ENCODE assay signal across 11 cellular contexts in the genomic region with DNA sequence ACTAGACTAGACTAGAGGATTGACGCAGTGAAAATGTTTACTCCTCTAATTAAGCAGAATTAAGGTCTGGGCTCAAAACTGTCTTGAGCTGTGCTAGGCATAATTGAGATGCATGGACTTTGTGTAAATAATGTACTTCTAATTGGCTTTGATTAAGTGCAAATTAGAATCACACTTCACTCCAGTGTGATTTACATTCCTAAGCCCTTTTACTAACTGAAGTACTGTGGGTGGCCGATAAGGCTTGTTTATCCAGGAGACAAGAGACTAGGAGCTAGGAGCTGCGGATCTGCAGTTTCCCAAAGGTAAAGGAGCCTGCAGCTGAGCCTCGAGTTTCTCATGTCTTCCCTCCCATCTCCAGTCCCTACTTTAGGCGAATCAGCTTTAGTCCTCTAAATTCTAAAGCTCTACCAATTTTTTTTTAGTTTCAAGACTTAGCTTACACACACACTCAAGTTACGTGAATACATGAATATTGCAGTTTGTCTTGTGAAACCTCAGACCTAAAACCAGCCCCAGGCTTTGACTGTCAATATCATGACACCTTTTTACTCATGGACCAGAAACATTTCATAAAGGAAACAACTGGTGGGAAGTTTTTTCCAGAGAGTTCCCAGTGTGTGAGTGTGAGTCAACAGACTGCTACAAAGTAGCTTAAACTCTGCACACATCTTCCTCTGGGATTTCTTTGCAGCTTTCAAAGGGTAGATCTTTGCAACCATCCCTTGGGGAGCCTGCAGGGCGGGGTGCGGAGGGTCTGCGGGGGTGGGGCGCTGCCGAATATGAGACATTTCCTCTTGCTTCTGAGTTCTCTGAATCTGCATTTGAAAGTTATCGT.
DNase-seq lines count a peak whose midpoint lies in the region; ATAC-seq and TF ChIP-seq lines count a peak whose summit lies in the region.
"Had no signal": no experiment of that assay in that cellular context is flagged by ENCODE, and none has a peak within 500 bp of the region (broad histone marks: within the 10 kb centered on the region; RNA-seq: fewer than 3 reads in every experiment).

No MANE protein-coding gene starts in this region.

- no peak overlapping the region for H3K27ac ChIP-seq in right atrium auricular region

- H3K27ac Mint-ChIP-seq in activated T-helper 17 cell treated with anti-CD3 and anti-CD28 coated beads, Interleukin-2, amount 50 U/mL, for 72 hours, result no peak overlapping the region

- H3K9me3 ChIP-seq in right atrium auricular region, result no peaks in the 10 kb centered on the region

- H3K36me3 ChIP-seq in right atrium auricular region, result no peaks in the 10 kb centered on the region
- H3K36me3 ChIP-seq: WERI-Rb-1 had no signal

- no peaks in the 10 kb centered on the region for H3K4me1 Mint-ChIP-seq in activated T-helper 17 cell treated with anti-CD3 and anti-CD28 coated beads, Interleukin-2, amount 50 U/mL, for 72 hours

- DNase-seq in Right ventricle myocardium superior (peak; percentile 48), right atrium auricular region (ENCODE audit: low spot score) (no peak), hepatic stellate cell (ENCODE audit: low spot score) (peak; percentile 73), stromal cell of bone marrow (ENCODE audit: low read depth) (peak; percentile 92), C1 segment of cervical spinal cord (lab: John Stamatoyannopoulos, UW) (no peak)
- DNase-seq: midbrain, NCI-H1105 treated with DMSO at 0.1 percent for 48 hours, WERI-Rb-1 had no signal

- intact Hi-C loops in Right ventricle myocardium superior (cut with DNase I), result no loop called here

- no peak for TF ChIP-seq CTCF in right atrium auricular region (IDR thresholded peaks at IDR 0.05)

- no peaks in the 10 kb centered on the region for H3K9me3 Mint-ChIP-seq in activated T-helper 17 cell treated with anti-CD3 and anti-CD28 coated beads, Interleukin-2, amount 50 U/mL, for 72 hours

- no peaks in the 10 kb centered on the region for H3K27me3 Mint-ChIP-seq in activated T-helper 17 cell treated with anti-CD3 and anti-CD28 coated beads, Interleukin-2, amount 50 U/mL, for 72 hours

- peak; percentile 53 for ATAC-seq in Right ventricle myocardium superior (ENCODE audit: poor library complexity)
- ATAC-seq in activated T-helper 17 cell treated with anti-CD3 and anti-CD28 coated beads, Interleukin-2, amount 50 U/mL, for 72 hours (replicated peaks), result peak; percentile 69
- no peak for ATAC-seq in GM19395 (IDR thresholded peaks at IDR 0.05; ENCODE audit: unreplicated experiment)
- ATAC-seq in HG03159 (IDR thresholded peaks at IDR 0.05; ENCODE audit: unreplicated experiment), result no peak

- H3K27me3 ChIP-seq in right atrium auricular region, result no peaks in the 10 kb centered on the region

- no peak overlapping the region for H3K4me3 Mint-ChIP-seq in activated T-helper 17 cell treated with anti-CD3 and anti-CD28 coated beads, Interleukin-2, amount 50 U/mL, for 72 hours

- no peaks in the 10 kb centered on the region for H3K4me1 ChIP-seq in right atrium auricular region

- H3K4me3 ChIP-seq in right atrium auricular region, result no peak overlapping the region

- peaks cover 4% of the 10 kb centered on the region for H3K36me3 Mint-ChIP-seq in activated T-helper 17 cell treated with anti-CD3 and anti-CD28 coated beads, Interleukin-2, amount 50 U/mL, for 72 hours (ENCODE audit: low read depth)

Comparison
In these comparisons a context has a peak if more than half of its experiments do, and no peak if none do; other contexts are left out.
1. DNase-seq: peak in Right ventricle myocardium superior (single experiment), hepatic stellate cell (single experiment) and stromal cell of bone marrow (single experiment); none in right atrium auricular region (single experiment) and C1 segment of cervical spinal cord (0 of 14).
2. ATAC-seq: peak in Right ventricle myocardium superior (single experiment) and activated T-helper 17 cell treated with anti-CD3 and anti-CD28 coated beads, Interleukin-2, amount 50 U/mL, for 72 hours (single experiment); none in GM19395 (single experiment) and HG03159 (single experiment).